Comparison of ENCODE assay signal across 34 cellular contexts in genomic region chr17:29207986-29208385, GRCh38. TPM values are rescaled to one million over a fixed set of nuclear protein-coding genes. Genes with fewer than 3 reads are reported as not detected.
"Had no signal": no experiment of that assay in that cellular context is flagged by ENCODE, and none has a peak within 500 bp of the region (broad histone marks: within the 10 kb centered on the region; RNA-seq: fewer than 3 reads in every experiment).

No MANE protein-coding gene starts in this region.

- DNase-seq: heart right ventricle; islet precursor cell; left ventricle myocardium inferior; mesendoderm; mucosa of descending colon; naive thymus-derived CD4-positive, alpha-beta T cell; ovary; stimulated activated CD4-positive, alpha-beta T cell treated with anti-CD3 and anti-CD28 coated beads, Interleukin-1b, Interleukin-23, amount 100 ng/mL, for 48 hours; stimulated activated CD4-positive, alpha-beta T cell treated with anti-CD3 and anti-CD28 coated beads, Interleukin-2, amount 100 ng/mL, for 48 hours; stimulated activated CD4-positive, alpha-beta T cell treated with anti-CD3 and anti-CD28 coated beads, Interleukin-4, amount 100 ng/mL, for 4 hours; stimulated activated naive CD4-positive, alpha-beta T cell treated with Interleukin-2 at 50 U/mL for 16 hours; stimulated activated naive CD8-positive, alpha-beta T cell treated with anti-CD3 and anti-CD28 coated beads, Interleukin-15, amount 100 ng/mL, for 72 hours; tibial artery; uterus had no signal

- H3K27ac ChIP-seq: heart right ventricle, hepatocyte, left ventricle myocardium inferior, ovary, right atrium auricular region, right lobe of liver, thoracic aorta, tibial artery, uterus had no signal

- ATAC-seq: heart right ventricle; mucosa of descending colon; naive thymus-derived CD4-positive, alpha-beta T cell; natural killer cell treated with Interleukin-12 subunit alpha and Interleukin-12 subunit beta and Interleukin-15 and Interleukin-18, amount 100 ng/mL, for 72 hours; right lobe of liver; stimulated activated memory B cell treated with anti-CD40 and anti-IgM and Interleukin-4, amounts not matched to agents 10 μg/mL and 1 μg/mL and 100 μg/mL, for 72 hours; stimulated activated naive CD8-positive, alpha-beta T cell treated with anti-CD3 and anti-CD28 coated beads, Interleukin-15, amount 100 ng/mL, for 72 hours had no signal

- H3K36me3 Mint-ChIP-seq: mesothelial cell of epicardium; naive thymus-derived CD4-positive, alpha-beta T cell; natural killer cell treated with Interleukin-12 subunit alpha and Interleukin-12 subunit beta and Interleukin-15 and Interleukin-18, amount 100 ng/mL, for 72 hours; stimulated activated memory B cell treated with anti-CD40 and anti-IgM and Interleukin-4, amounts not matched to agents 10 μg/mL and 1 μg/mL and 100 μg/mL, for 72 hours; type B pancreatic cell had no signal

- H3K4me1 Mint-ChIP-seq: mesothelial cell of epicardium; naive thymus-derived CD4-positive, alpha-beta T cell; stimulated activated memory B cell treated with anti-CD40 and anti-IgM and Interleukin-4, amounts not matched to agents 10 μg/mL and 1 μg/mL and 100 μg/mL, for 72 hours; stimulated activated naive CD8-positive, alpha-beta T cell treated with anti-CD3 and anti-CD28 coated beads, Interleukin-15, amount 100 ng/mL, for 72 hours had no signal

- H3K27me3 Mint-ChIP-seq: type B pancreatic cell had no signal

- H3K79me2 ChIP-seq: hepatocyte had no signal

- H3K4me3 ChIP-seq: heart right ventricle, hepatocyte, left ventricle myocardium inferior, lung, mucosa of descending colon, ovary, right atrium auricular region, right lobe of liver, smooth muscle cell, thoracic aorta, tibial artery, uterus had no signal

- H3K4me2 ChIP-seq: hepatocyte, smooth muscle cell had no signal

- H3K4me1 ChIP-seq: right lobe of liver, tibial artery, uterus had no signal

- H3K9me3 ChIP-seq: heart right ventricle, left ventricle myocardium inferior, mucosa of descending colon, ovary, right atrium auricular region, right lobe of liver, thoracic aorta, tibial artery, uterus had no signal

- H3K36me3 ChIP-seq: heart right ventricle, left ventricle myocardium inferior, ovary, right atrium auricular region, right lobe of liver, thoracic aorta, tibial artery, uterus had no signal

- H3K9me3 Mint-ChIP-seq: mesothelial cell of epicardium; naive thymus-derived CD4-positive, alpha-beta T cell; natural killer cell treated with Interleukin-12 subunit alpha and Interleukin-12 subunit beta and Interleukin-15 and Interleukin-18, amount 100 ng/mL, for 72 hours; stimulated activated memory B cell treated with anti-CD40 and anti-IgM and Interleukin-4, amounts not matched to agents 10 μg/mL and 1 μg/mL and 100 μg/mL, for 72 hours; stimulated activated naive CD8-positive, alpha-beta T cell treated with anti-CD3 and anti-CD28 coated beads, Interleukin-15, amount 100 ng/mL, for 72 hours; type B pancreatic cell had no signal

- H3K4me3 Mint-ChIP-seq: mesothelial cell of epicardium; naive thymus-derived CD4-positive, alpha-beta T cell; natural killer cell treated with Interleukin-12 subunit alpha and Interleukin-12 subunit beta and Interleukin-15 and Interleukin-18, amount 100 ng/mL, for 72 hours; stimulated activated memory B cell treated with anti-CD40 and anti-IgM and Interleukin-4, amounts not matched to agents 10 μg/mL and 1 μg/mL and 100 μg/mL, for 72 hours; stimulated activated naive CD8-positive, alpha-beta T cell treated with anti-CD3 and anti-CD28 coated beads, Interleukin-15, amount 100 ng/mL, for 72 hours; type B pancreatic cell had no signal

- H2AFZ ChIP-seq: hepatocyte had no signal

- H3K27me3 ChIP-seq: heart right ventricle, hepatocyte, ovary, right atrium auricular region, right lobe of liver, uterus had no signal

- H3K27ac Mint-ChIP-seq: mesothelial cell of epicardium; naive thymus-derived CD4-positive, alpha-beta T cell; progenitor cell of endocrine pancreas; stimulated activated memory B cell treated with anti-CD40 and anti-IgM and Interleukin-4, amounts not matched to agents 10 μg/mL and 1 μg/mL and 100 μg/mL, for 72 hours; stimulated activated naive CD8-positive, alpha-beta T cell treated with anti-CD3 and anti-CD28 coated beads, Interleukin-15, amount 100 ng/mL, for 72 hours; type B pancreatic cell had no signal

RNA-seq across cellular contexts. Expression of gene CRYBA1, which starts 38.7 kb away (rescaled TPM):
- total RNA-seq: heart right ventricle; hepatocyte; kidney epithelial cell; left ventricle myocardium inferior; lower leg skin; lung; mesothelial cell of epicardium; mucosa of descending colon; myocyte; naive thymus-derived CD4-positive, alpha-beta T cell; natural killer cell treated with Interleukin-12 subunit alpha and Interleukin-12 subunit beta and Interleukin-15 and Interleukin-18, amount 100 ng/mL, for 72 hours; omental fat pad; ovary; progenitor cell of endocrine pancreas; pulmonary artery endothelial cell; renal cortical epithelial cell; right atrium auricular region; right lobe of liver; skeletal muscle tissue; smooth muscle cell; thoracic aorta; ureter; uterus had no signal
- polyA plus RNA-seq: heart right ventricle; hepatocyte; lung; naive thymus-derived CD4-positive, alpha-beta T cell; neural cell; ovary; smooth muscle cell had no signal
